In the genomic region with DNA sequence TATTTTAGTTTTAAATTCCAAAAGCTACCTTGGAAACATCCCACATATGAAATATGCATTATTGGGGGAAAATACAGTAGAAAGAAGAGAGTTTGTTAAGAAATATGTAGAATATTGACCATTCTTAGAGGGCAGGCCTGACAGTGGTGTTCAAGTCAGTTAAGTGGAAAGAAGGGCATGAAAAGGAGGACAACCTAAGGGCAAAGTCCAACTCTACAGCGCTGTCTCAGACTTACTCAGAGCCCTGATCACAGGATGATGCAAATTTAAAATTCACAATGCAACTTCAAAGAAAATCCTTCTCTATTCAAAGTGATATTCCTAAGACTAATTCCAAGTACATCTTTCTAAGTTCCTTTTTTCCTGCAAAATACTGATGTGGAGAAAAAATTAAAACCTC, we compare ENCODE assay signal across 26 cellular contexts.
A peak's percentile ranks its signal among the peaks of the same experiment; 100 is the strongest.
DNase-seq lines count a peak whose midpoint lies in the region; ATAC-seq and TF ChIP-seq lines count a peak whose summit lies in the region.
"Had no signal": no experiment of that assay in that cellular context is flagged by ENCODE, and none has a peak within 500 bp of the region (broad histone marks: within the 10 kb centered on the region; RNA-seq: fewer than 3 reads in every experiment).

No MANE protein-coding gene starts in this region.

- TF ChIP-seq CTCF in PC-3 (conservative IDR thresholded peaks at IDR 0.05; ENCODE audit: low read depth, low read length) = no peak
- no peak for TF ChIP-seq CTCF in heart right ventricle (IDR thresholded peaks at IDR 0.05)

- H3K9me3 Mint-ChIP-seq in activated T-cell treated with anti-CD3 and anti-CD28 coated beads, Interleukin-2, amount 50 U/mL, for 4 hours = no peaks in the 10 kb centered on the region
- H3K9me3 Mint-ChIP-seq: T-helper 1 cell treated with Interleukin-12 subunit alpha and Interleukin-12 subunit beta and Interleukin-4 antibody, amounts not matched to agents 30 μg/mL and 1 μg/mL, for 36 hours had no signal

- H3K4me1 Mint-ChIP-seq in activated T-cell treated with anti-CD3 and anti-CD28 coated beads, Interleukin-2, amount 50 U/mL, for 4 hours (ENCODE audit: low read depth) = no peaks in the 10 kb centered on the region

- 82 to 86% methylated on average over 1 of the region's 1 CpG for WGBS in heart right ventricle, 2 donors

- H3K36me3 ChIP-seq in PC-3 (ENCODE audit: low read depth, low read length) (no peaks in the 10 kb centered on the region), heart right ventricle (no peaks in the 10 kb centered on the region)

- H3K4me1 ChIP-seq in PC-3 (ENCODE audit: insufficient read depth, low read length) (peaks cover 21% of the 10 kb centered on the region), heart right ventricle (no peaks in the 10 kb centered on the region)

- no peaks in the 10 kb centered on the region for H3K9me3 ChIP-seq in PC-3 (ENCODE audit: low read length)
- no peaks in the 10 kb centered on the region for H3K9me3 ChIP-seq in heart right ventricle

- no peaks in the 10 kb centered on the region for H3K27me3 ChIP-seq in PC-3 (ENCODE audit: low read length)
- H3K27me3 ChIP-seq in heart right ventricle = no peaks in the 10 kb centered on the region

- no peaks in the 10 kb centered on the region for H3K27me3 Mint-ChIP-seq in activated T-cell treated with anti-CD3 and anti-CD28 coated beads, Interleukin-2, amount 50 U/mL, for 4 hours (ENCODE audit: low read depth)

- no peak overlapping the region for H3K4me2 ChIP-seq in PC-3 (ENCODE audit: low read length)

- no TSS peak for BruUV-seq in PC-3 (replicated peaks; lab: Mats Ljungman, UMichigan)

- H2AFZ ChIP-seq in PC-3 (ENCODE audit: low read length) = no peak overlapping the region

- H3K4me3 ChIP-seq in PC-3 (ENCODE audit: low read length) = no peak overlapping the region
- no peak overlapping the region for H3K4me3 ChIP-seq in heart right ventricle
- H3K4me3 ChIP-seq: K562 had no signal

- in situ Hi-C loops in ACHN (cut with HindIII; ENCODE audit: low pct_ligation_motif_present, low pct_unique_long_range_greater_than_20kb, low sequenced_read_pairs) = no loop called here

- peak; percentile 71 for ATAC-seq in GM19324 (IDR thresholded peaks at IDR 0.05; ENCODE audit: low FRiP score, unreplicated experiment)
- peak; percentile 34; the same call in 1 of the 2 replicates for ATAC-seq in PC-3
- ATAC-seq in activated T-cell treated with anti-CD3 and anti-CD28 coated beads, Interleukin-2, amount 50 U/mL, for 4 hours = no peak
- no peak for ATAC-seq in heart right ventricle
- ATAC-seq: CD8-positive, alpha-beta T cell; HepG2; K562 had no signal

- H3K79me2 ChIP-seq in PC-3 (ENCODE audit: low read length) = no peaks in the 10 kb centered on the region

- H3K4me3 Mint-ChIP-seq in activated T-cell treated with anti-CD3 and anti-CD28 coated beads, Interleukin-2, amount 50 U/mL, for 4 hours = no peak overlapping the region
- H3K4me3 Mint-ChIP-seq: CD8-positive, alpha-beta T cell; T-helper 1 cell treated with Interleukin-12 subunit alpha and Interleukin-12 subunit beta and Interleukin-4 antibody, amounts not matched to agents 30 μg/mL and 1 μg/mL, for 36 hours had no signal

- no peaks in the 10 kb centered on the region for H3K9me2 ChIP-seq in PC-3 (replicated peaks; ENCODE audit: low read length)

- CTCF ChIA-PET in PC-3 (lab: Charles Lee) = no interaction called here

- no peaks in the 10 kb centered on the region for H3F3A ChIP-seq in PC-3 (ENCODE audit: low read length, unreplicated experiment)

- POLR2A ChIA-PET in PC-3 (lab: Charles Lee; ENCODE audit: unreplicated experiment) = no interaction called here

- H4K20me1 ChIP-seq in PC-3 (ENCODE audit: low read length) = no peaks in the 10 kb centered on the region

- H3K27ac ChIP-seq in PC-3 (ENCODE audit: low read length) (no peak overlapping the region), heart right ventricle (no peak overlapping the region)
- H3K27ac ChIP-seq: HL-60 had no signal

- DNase-seq in ACHN (peak; percentile 49), PC-3 (peak; percentile 39), kidney tubule cell (ENCODE audit: low spot score) (peak; percentile 39), NCI-H226 (no peak), heart right ventricle (no peak)
- no peak for DNase-seq in activated T-cell treated with anti-CD3 and anti-CD28 coated beads, Interleukin-2, amount 50 U/mL, for 4 hours
- DNase-seq: 8988T; AML-193; C1 segment of cervical spinal cord; CD8-positive, alpha-beta T cell; EL; GF-D8; MM.1S; NCI-H1048; NCI-H1436; NCI-H187 treated with DMSO at 0.1 percent for 48 hours; NCI-H2107; NCI-H524; NCI-H774; NK-92 treated with Interleukin-12 subunit alpha and Interleukin-12 subunit beta, amount 100 ng/mL, for 24 hours; Right ventricle myocardium superior had no signal

- intact Hi-C loops in PC-3 (cut with micrococcal nuclease) = no loop called here
- intact Hi-C loops in heart right ventricle (cut with DNase I) = no loop called here

- H3K9ac ChIP-seq in PC-3 (ENCODE audit: low read length) = no peak overlapping the region

- no peaks in the 10 kb centered on the region for H3K36me3 Mint-ChIP-seq in activated T-cell treated with anti-CD3 and anti-CD28 coated beads, Interleukin-2, amount 50 U/mL, for 4 hours (ENCODE audit: insufficient read depth)
- H3K36me3 Mint-ChIP-seq: CD8-positive, alpha-beta T cell had no signal

Comparison
In these comparisons a context has a peak if more than half of its experiments do, and no peak if none do; other contexts are left out.
1. DNase-seq: peak in ACHN (single experiment), PC-3 (single experiment) and kidney tubule cell (single experiment); none in NCI-H226 (single experiment), activated T-cell treated with anti-CD3 and anti-CD28 coated beads, Interleukin-2, amount 50 U/mL, for 4 hours (single experiment) and heart right ventricle (0 of 2).
2. ATAC-seq: peak in GM19324 (single experiment) and PC-3 (single experiment); none in activated T-cell treated with anti-CD3 and anti-CD28 coated beads, Interleukin-2, amount 50 U/mL, for 4 hours (0 of 2) and heart right ventricle (0 of 8).